9 cellular contexts compared by ENCODE assay signal in genomic region chr13:31236211-31236786, GRCh38. TPM values are rescaled to one million over a fixed set of nuclear protein-coding genes. Genes with fewer than 3 reads are reported as not detected.
DNase-seq lines count a peak whose midpoint lies in the region; ATAC-seq and TF ChIP-seq lines count a peak whose summit lies in the region.
"Had no signal": no experiment of that assay in that cellular context is flagged by ENCODE, and none has a peak within 500 bp of the region (broad histone marks: within the 10 kb centered on the region; RNA-seq: fewer than 3 reads in every experiment).

No MANE protein-coding gene starts in this region.

- no peaks in the 10 kb centered on the region for H3K9me3 ChIP-seq in prostate gland

- no peaks in the 10 kb centered on the region for H3K4me1 Mint-ChIP-seq in activated CD4-positive, alpha-beta memory T cell treated with anti-CD3 and anti-CD28 coated beads, Interleukin-2, amount 10 ng/mL, durations not matched to agents 7 days and 5 days

- H3K9me3 Mint-ChIP-seq in activated CD4-positive, alpha-beta memory T cell treated with anti-CD3 and anti-CD28 coated beads, Interleukin-2, amount 10 ng/mL, durations not matched to agents 7 days and 5 days: no peaks in the 10 kb centered on the region
- H3K9me3 Mint-ChIP-seq: naive thymus-derived CD4-positive, alpha-beta T cell had no signal

- no peak overlapping the region for H3K27ac ChIP-seq in prostate gland

- H3K4me3 Mint-ChIP-seq in activated CD4-positive, alpha-beta memory T cell treated with anti-CD3 and anti-CD28 coated beads, Interleukin-2, amount 10 ng/mL, durations not matched to agents 7 days and 5 days: no peak overlapping the region
- H3K4me3 Mint-ChIP-seq: naive thymus-derived CD4-positive, alpha-beta T cell had no signal

- H3K36me3 Mint-ChIP-seq in activated CD4-positive, alpha-beta memory T cell treated with anti-CD3 and anti-CD28 coated beads, Interleukin-2, amount 10 ng/mL, durations not matched to agents 7 days and 5 days (ENCODE audit: low read depth): no peaks in the 10 kb centered on the region

- H3K36me3 ChIP-seq in prostate gland: no peaks in the 10 kb centered on the region

- intact Hi-C loops in prostate gland (cut with DNase I) (loop anchor here (2.0 to 10.0 kb wide), 2 partner anchors 189 to 509 kb away; no protein-coding TSS in a partner anchor), lower leg skin (cut with DNase I; ENCODE audit: low total_unique reads) (loop anchor here (10.0 kb wide), 1 partner anchor 189 kb away; no protein-coding TSS in a partner anchor)

- no peak overlapping the region for H3K27ac Mint-ChIP-seq in activated CD4-positive, alpha-beta memory T cell treated with anti-CD3 and anti-CD28 coated beads, Interleukin-2, amount 10 ng/mL, durations not matched to agents 7 days and 5 days
- H3K27ac Mint-ChIP-seq: naive thymus-derived CD4-positive, alpha-beta T cell had no signal

- POLR2A ChIA-PET in activated CD4-positive, alpha-beta memory T cell treated with anti-CD3 and anti-CD28 coated beads, Interleukin-2, amount 10 ng/mL, durations not matched to agents 7 days and 5 days (lab: Charles Lee): interaction anchor here (0.9 kb wide), 1 partner anchor 35 kb away, joined by 3 read pairs; no protein-coding TSS in a partner anchor

- in situ Hi-C loops in KBM-7 (cut with MboI; ENCODE audit: low pct_unique_long_range_greater_than_20kb, low sequenced_read_pairs) (loop anchor here (25.0 kb wide), 1 partner anchor 176 kb away; no protein-coding TSS in a partner anchor), SK-MEL-5 (cut with HindIII; ENCODE audit: low pct_unique_long_range_greater_than_20kb, low sequenced_read_pairs) (loop anchor here (25.0 kb wide), 1 partner anchor 176 kb away; no protein-coding TSS in a partner anchor)

- H3K27me3 Mint-ChIP-seq in activated CD4-positive, alpha-beta memory T cell treated with anti-CD3 and anti-CD28 coated beads, Interleukin-2, amount 10 ng/mL, durations not matched to agents 7 days and 5 days: no peaks in the 10 kb centered on the region
- H3K27me3 Mint-ChIP-seq: naive thymus-derived CD4-positive, alpha-beta T cell had no signal

- WGBS in prostate gland: 47% methylated on average over 3 of the region's 3 CpGs
- WGBS in lower leg skin, 2 donors: 38 to 46% methylated on average over 3 of the region's 3 CpGs

- H3K4me1 ChIP-seq in prostate gland (replicated peaks): no peaks in the 10 kb centered on the region

- TF ChIP-seq CTCF in fibroblast of the aortic adventitia (IDR thresholded peaks at IDR 0.05; ENCODE audit: insufficient read depth, low read length) (peak; percentile 75), prostate gland (IDR thresholded peaks at IDR 0.05) (peak; percentile 45 to 73 (median 68)), lower leg skin (IDR thresholded peaks at IDR 0.05) (no peak)

- DNase-seq in DMS153 (lab: John Stamatoyannopoulos, UW) (peak; percentile 5), KBM-7 (peak; percentile 34), SK-MEL-5 (ENCODE audit: low read depth, low spot score) (peak; percentile 63), fibroblast of the aortic adventitia (ENCODE audit: low read depth) (peak; percentile 68), prostate gland (ENCODE audit: low spot score) (no peak), lower leg skin (ENCODE audit: low spot score in 2 of 2) (no peak)
- no peak for DNase-seq in activated CD4-positive, alpha-beta memory T cell treated with anti-CD3 and anti-CD28 coated beads, Interleukin-2, amount 10 ng/mL, durations not matched to agents 7 days and 5 days

- CTCF ChIA-PET in activated CD4-positive, alpha-beta memory T cell treated with anti-CD3 and anti-CD28 coated beads, Interleukin-2, amount 10 ng/mL, durations not matched to agents 7 days and 5 days (lab: Charles Lee): interaction anchor here (0.8 to 5.9 kb wide), 16 partner anchors 8 to 507 kb away, joined by 3 to 53 read pairs (median 6); no protein-coding TSS in a partner anchor

- H3K27me3 ChIP-seq in prostate gland (replicated peaks; ENCODE audit: insufficient read depth): no peaks in the 10 kb centered on the region

- no peak overlapping the region for H3K4me3 ChIP-seq in fibroblast of the aortic adventitia (ENCODE audit: low read depth, low read length)
- no peak overlapping the region for H3K4me3 ChIP-seq in prostate gland
- no peak overlapping the region for H3K4me3 ChIP-seq in lower leg skin (ENCODE audit: low read depth, poor library complexity, severe bottlenecking)

- no peak for ATAC-seq in HG03432 (IDR thresholded peaks at IDR 0.05; ENCODE audit: unreplicated experiment)
- ATAC-seq: naive thymus-derived CD4-positive, alpha-beta T cell had no signal

- no peak for TF ChIP-seq POLR2A in prostate gland (IDR thresholded peaks at IDR 0.05)
- TF ChIP-seq POLR2A in lower leg skin (IDR thresholded peaks at IDR 0.05): no peak

RNA-seq across cellular contexts. Expression of gene B3GLCT, which starts 36.5 kb away (rescaled TPM):
- total RNA-seq in SK-MEL-5 (2014; rRNA removed; shearing (Covaris generic)): 7.7 and 8.2 TPM in 2 replicates
- 4.0 and 4.5 TPM in 2 replicates for polyA plus RNA-seq in SK-MEL-5 (2015; cell fraction: cytosol; rRNA removed)
- 4.1 and 6.2 TPM in 2 replicates for polyA plus RNA-seq in SK-MEL-5 (2015; cell fraction: nucleus; rRNA removed)
- 6.8 and 11.6 TPM in 2 replicates for total RNA-seq in fibroblast of the aortic adventitia (ENCODE audit: low replicate concordance)
- total RNA-seq in prostate gland: 10 to 100 TPM in 1 of 2 donors, 1 to 10 TPM in 1; 4.4 to 14.7 TPM
- 1 to 10 TPM; 4.6 to 4.7 TPM for total RNA-seq in activated CD4-positive, alpha-beta memory T cell treated with anti-CD3 and anti-CD28 coated beads, Interleukin-2, amount 10 ng/mL, durations not matched to agents 7 days and 5 days
- total RNA-seq in lower leg skin: 1 to 10 TPM; 3.2 to 9.1 (median 6.2) TPM

Comparison
In these comparisons a context has a peak if more than half of its experiments do, and no peak if none do; other contexts are left out.
1. DNase-seq: peak in DMS153 (single experiment), KBM-7 (single experiment), SK-MEL-5 (single experiment) and fibroblast of the aortic adventitia (single experiment); none in prostate gland (single experiment), activated CD4-positive, alpha-beta memory T cell treated with anti-CD3 and anti-CD28 coated beads, Interleukin-2, amount 10 ng/mL, durations not matched to agents 7 days and 5 days (single experiment) and lower leg skin (0 of 2).
2. CTCF ChIP-seq: peak in fibroblast of the aortic adventitia (single experiment) and prostate gland (4 of 4); none in lower leg skin (0 of 3).